In genomic region chr1:227925582-227926198, GRCh38 we compare ENCODE assay signal across 20 cellular contexts.
"Had no signal": no experiment of that assay in that cellular context is flagged by ENCODE, and none has a peak within 500 bp of the region (broad histone marks: within the 10 kb centered on the region; RNA-seq: fewer than 3 reads in every experiment).

No MANE protein-coding gene starts in this region.

- H3K36me3 ChIP-seq: upper lobe of right lung had no signal

- H3K4me1 ChIP-seq: heart right ventricle, upper lobe of right lung had no signal

- DNase-seq: cortex of kidney; dorsolateral prefrontal cortex; effector CD8-positive, alpha-beta T cell; heart right ventricle; hypothalamus; mesenchymal stem cell; midbrain; retina; spleen; stimulated activated CD4-positive, alpha-beta T cell treated with anti-CD3 and anti-CD28 coated beads, Interleukin-15, amount 100 ng/mL, for 24 hours; stimulated activated CD4-positive, alpha-beta T cell treated with anti-CD3 and anti-CD28 coated beads, Interleukin-1b, Interleukin-23, amount 100 ng/mL, for 48 hours; stimulated activated CD4-positive, alpha-beta T cell treated with anti-CD3 and anti-CD28 coated beads, Interleukin-4, amount 100 ng/mL, for 24 hours had no signal

- H3K4me3 ChIP-seq: dorsolateral prefrontal cortex, heart right ventricle, lung, psoas muscle, spleen, tibial nerve, upper lobe of right lung, vagina had no signal

- H3K27ac ChIP-seq: dorsolateral prefrontal cortex, heart right ventricle, psoas muscle, spleen, vagina had no signal

- ATAC-seq: left lobe of liver; natural killer cell treated with Interleukin-12 subunit alpha and Interleukin-12 subunit beta and Interleukin-15 and Interleukin-18, amount 100 ng/mL, for 72 hours; psoas muscle; stimulated activated memory B cell treated with anti-CD40 and anti-IgM and Interleukin-4, amounts not matched to agents 10 μg/mL and 1 μg/mL and 100 μg/mL, for 72 hours had no signal

- H3K27me3 ChIP-seq: dorsolateral prefrontal cortex, heart right ventricle, spleen, tibial nerve, upper lobe of right lung, vagina had no signal

- H3K9me3 ChIP-seq: heart right ventricle, psoas muscle, spleen, tibial nerve, upper lobe of right lung, vagina had no signal
